8 cellular contexts compared by ENCODE assay signal in the genomic region with DNA sequence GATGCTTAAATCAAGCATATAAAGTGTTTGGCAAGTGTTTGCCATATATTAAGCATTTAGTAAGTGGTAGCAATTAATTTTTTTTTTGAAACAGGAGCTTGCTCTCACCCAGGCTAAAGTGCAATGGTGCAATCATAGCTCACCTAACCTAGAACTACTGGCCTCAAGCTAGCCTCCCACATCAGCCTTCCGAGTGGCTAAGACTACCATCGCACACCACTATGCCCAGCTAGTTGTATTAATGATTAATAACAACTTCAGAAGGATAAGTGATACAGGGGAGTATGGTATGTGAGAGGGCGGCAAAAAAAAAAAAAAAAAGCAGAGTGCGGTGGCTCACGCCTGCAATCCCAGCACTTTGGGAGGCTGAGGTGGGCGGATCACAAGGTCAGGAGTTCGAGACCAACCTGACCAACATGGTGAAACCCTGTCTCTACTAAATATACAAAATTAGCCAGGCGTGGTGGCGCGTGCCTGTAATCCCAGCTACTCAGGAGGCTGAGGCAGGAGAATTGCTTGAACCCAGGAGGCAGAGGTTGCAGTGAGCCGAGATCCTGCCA. TPM values are rescaled to one million over a fixed set of nuclear protein-coding genes. Genes with fewer than 3 reads are reported as not detected.
"Had no signal": no experiment of that assay in that cellular context is flagged by ENCODE, and none has a peak within 500 bp of the region (broad histone marks: within the 10 kb centered on the region; RNA-seq: fewer than 3 reads in every experiment).

No MANE protein-coding gene starts in this region.

RNA-seq across cellular contexts. Expression of a gene that starts 31.2 kb away (rescaled TPM):
- total RNA-seq: frontal cortex; natural killer cell treated with Interleukin-12 subunit alpha and Interleukin-12 subunit beta and Interleukin-15 and Interleukin-18, amount 100 ng/mL, for 72 hours; occipital lobe; SJCRH30; T-helper 1 cell treated with Interleukin-12 subunit alpha and Interleukin-12 subunit beta and Interleukin-4 antibody, amounts not matched to agents 30 ng/mL and 1 ng/mL, for 36 hours had no signal

RNA-seq across cellular contexts. Expression of a gene that starts 33.7 kb away (rescaled TPM):
- total RNA-seq: activated CD4-positive, alpha-beta memory T cell treated with anti-CD3 and anti-CD28 coated beads, Interleukin-2, amount 10 ng/mL, durations not matched to agents 7 days and 5 days; activated CD8-positive, alpha-beta memory T cell treated with anti-CD3 and anti-CD28 coated beads, Interleukin-2, amount 10 ng/mL, durations not matched to agents 7 days and 5 days; activated T-helper 17 cell treated with anti-CD3 and anti-CD28 coated beads, Interleukin-2, amount 50 U/mL, for 72 hours; natural killer cell treated with Interleukin-12 subunit alpha and Interleukin-12 subunit beta and Interleukin-15 and Interleukin-18, amount 100 ng/mL, for 72 hours; occipital lobe; T-helper 1 cell treated with Interleukin-12 subunit alpha and Interleukin-12 subunit beta and Interleukin-4 antibody, amounts not matched to agents 30 ng/mL and 1 ng/mL, for 36 hours had no signal
